Comparison of ENCODE assay signal across 1 cellular context in the genomic region with DNA sequence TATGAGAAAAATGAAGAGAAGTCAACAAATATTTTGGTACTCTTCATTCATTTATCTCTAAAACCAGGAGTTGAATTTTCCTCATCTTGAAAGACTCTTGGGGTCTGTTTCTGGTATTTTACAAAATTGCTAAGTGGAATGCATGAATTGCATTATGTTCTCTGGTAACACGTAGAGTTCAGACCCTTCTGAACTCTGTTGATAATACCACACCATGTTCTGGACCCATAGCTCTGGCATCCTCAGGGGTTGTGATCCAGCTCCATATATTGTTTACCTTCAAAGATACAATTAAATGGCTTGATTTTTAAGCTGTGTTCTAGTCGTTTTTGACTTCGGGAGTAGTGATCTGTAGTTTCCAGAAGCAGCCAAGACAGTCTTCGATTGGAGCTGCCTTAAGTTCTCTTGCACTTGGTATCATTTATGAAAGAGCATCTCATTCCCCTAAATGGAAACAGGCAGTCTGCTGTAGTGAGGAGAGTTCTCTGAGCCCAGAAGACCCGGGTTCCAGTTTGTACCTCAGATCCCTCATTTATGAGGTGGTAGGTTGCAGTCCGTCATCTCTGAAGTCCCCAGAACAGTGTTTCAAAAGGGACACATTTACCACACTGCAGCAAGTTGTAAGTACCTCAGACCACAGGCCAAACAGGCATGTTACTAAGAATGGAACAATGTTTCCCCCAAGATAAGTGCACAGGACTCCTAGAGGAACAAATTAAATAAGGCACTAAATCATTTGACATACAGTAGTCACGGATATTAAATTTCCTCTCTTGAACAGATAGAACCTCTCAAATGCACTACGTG.
A peak's percentile ranks its signal among the peaks of the same experiment; 100 is the strongest.
TF ChIP-seq lines count a peak whose summit lies in the region.

No MANE protein-coding gene starts in this region.

TF ChIP-seq in K562, 482 proteins besides CTCF, POLR2A, EP300 and RAD21:
- TF ChIP-seq SUPT5H (IDR thresholded peaks at IDR 0.05) (peak; percentile 58; the same call in 1 of the 2 replicates), BDP1 (IDR thresholded peaks at IDR 0.05; ENCODE audit: insufficient read depth, insufficient read length) (no peak), POLR2AphosphoS5 (IDR thresholded peaks at IDR 0.05; ENCODE audit: control insufficient read depth, insufficient read depth, low read depth, low read length) (peak; percentile 29; the same call in 1 of the 2 replicates), E4F1 (CRISPR knock-in tag; IDR thresholded peaks at IDR 0.05; ENCODE audit: borderline replicate concordance) (no peak), TARDBP (IDR thresholded peaks at IDR 0.05) (no peak), ZNF778 (CRISPR knock-in tag; IDR thresholded peaks at IDR 0.05) (no peak), TGIF2 (CRISPR knock-in tag; IDR thresholded peaks at IDR 0.05) (no peak)
- TF ChIP-seq, protein P1, sequence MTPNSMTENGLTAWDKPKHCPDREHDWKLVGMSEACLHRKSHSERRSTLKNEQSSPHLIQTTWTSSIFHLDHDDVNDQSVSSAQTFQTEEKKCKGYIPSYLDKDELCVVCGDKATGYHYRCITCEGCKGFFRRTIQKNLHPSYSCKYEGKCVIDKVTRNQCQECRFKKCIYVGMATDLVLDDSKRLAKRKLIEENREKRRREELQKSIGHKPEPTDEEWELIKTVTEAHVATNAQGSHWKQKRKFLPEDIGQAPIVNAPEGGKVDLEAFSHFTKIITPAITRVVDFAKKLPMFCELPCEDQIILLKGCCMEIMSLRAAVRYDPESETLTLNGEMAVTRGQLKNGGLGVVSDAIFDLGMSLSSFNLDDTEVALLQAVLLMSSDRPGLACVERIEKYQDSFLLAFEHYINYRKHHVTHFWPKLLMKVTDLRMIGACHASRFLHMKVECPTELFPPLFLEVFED (CRISPR knock-in tag; conservative IDR thresholded peaks at IDR 0.05), result 0 out of 2 replicates have a peak, but pooled peaks have one; percentile 15
